Comparison of ENCODE assay signal across 8 cellular contexts in the genomic region with DNA sequence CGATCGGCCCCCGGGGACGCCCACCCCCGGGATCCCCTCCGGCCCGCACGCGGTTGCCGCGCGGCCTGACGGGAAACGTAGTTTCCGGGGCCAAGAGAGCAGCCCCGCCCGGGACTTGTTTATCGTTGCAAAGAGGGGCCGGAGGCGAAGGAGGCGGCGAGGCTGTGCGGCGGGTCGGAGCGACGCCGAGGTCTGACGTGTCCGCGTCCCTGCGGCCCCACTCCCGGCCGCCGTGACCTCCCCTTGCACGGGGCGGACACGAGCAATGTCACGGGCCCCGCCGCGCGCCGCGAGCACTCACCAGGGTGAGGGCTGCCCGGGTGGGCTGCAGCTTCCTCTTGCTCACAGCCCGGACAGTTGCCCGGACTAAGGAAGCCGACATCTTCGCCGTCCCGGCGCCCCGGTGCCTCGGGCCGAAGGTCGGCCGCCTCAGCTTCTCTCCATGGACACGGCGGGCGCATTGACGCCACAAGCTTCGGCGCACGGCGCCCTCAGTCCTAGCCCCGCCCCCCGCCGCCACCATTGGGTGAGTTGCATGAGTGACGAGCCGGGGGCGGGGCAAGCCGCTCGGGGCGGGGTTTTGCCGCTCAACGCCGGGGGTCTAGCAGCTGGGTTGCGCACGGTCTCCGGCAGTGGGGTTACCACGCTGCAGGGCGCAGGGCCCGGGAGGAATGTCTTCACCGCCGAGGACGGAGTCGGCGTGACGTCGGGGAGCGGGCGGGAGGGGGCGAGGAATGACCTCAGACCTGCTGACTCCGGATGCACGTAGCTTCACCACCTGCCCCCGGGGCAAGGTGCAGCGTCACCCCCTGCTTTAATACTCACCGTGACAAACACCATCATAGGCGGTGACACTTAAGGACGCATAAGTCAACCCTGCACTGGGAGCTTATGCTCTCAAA. TPM values are rescaled to one million over a fixed set of nuclear protein-coding genes. Genes with fewer than 3 reads are reported as not detected.
DNase-seq lines count a peak whose midpoint lies in the region; ATAC-seq and TF ChIP-seq lines count a peak whose summit lies in the region.

A gene (minus strand): TSS at position 462 of the 902 bp plus-strand sequence. CDS start 80 bp downstream, at position 382.

- no peaks in the 10 kb centered on the region for H3K9me3 Mint-ChIP-seq in activated naive CD4-positive, alpha-beta T cell treated with anti-CD3 and anti-CD28 coated beads, Interleukin-2, amount 50 U/mL, for 72 hours

- 0 to 1% methylated on average over 19 to 82 of the region's 101 CpGs for WGBS in testis, 2 donors

- peaks cover 12 to 14% of the 10 kb centered on the region in 2 donors for H3K36me3 Mint-ChIP-seq in activated naive CD4-positive, alpha-beta T cell treated with anti-CD3 and anti-CD28 coated beads, Interleukin-2, amount 50 U/mL, for 72 hours

- TF ChIP-seq POLR2A in testis (IDR thresholded peaks at IDR 0.05): peak; percentile 68

- peak within 1 kb of the TSS; percentile 83 for H3K27ac ChIP-seq in osteoblast (ENCODE audit: low read depth, low read length)
- H3K27ac ChIP-seq in testis: peak within 1 kb of the TSS; percentile 93 to 99

- H3K27me3 ChIP-seq in osteoblast (ENCODE audit: insufficient read depth, low read length) (no peaks in the 10 kb centered on the region), testis (no peaks in the 10 kb centered on the region)

- H3K36me3 ChIP-seq in osteoblast (ENCODE audit: insufficient read depth, low read length) (no peaks in the 10 kb centered on the region), testis (ENCODE audit: low read depth, missing control alignments) (no peaks in the 10 kb centered on the region)

- H3K4me3 ChIP-seq in osteoblast (ENCODE audit: insufficient read depth, low read length) (peak within 1 kb of the TSS; percentile 79), testis (peak within 1 kb of the TSS; percentile 91 to 96)

- H3K4me2 ChIP-seq in osteoblast (ENCODE audit: insufficient read depth, low read length): peak within 1 kb of the TSS; percentile 83

- no peaks in the 10 kb centered on the region for H4K20me1 ChIP-seq in osteoblast (ENCODE audit: insufficient read depth, low read length)

- peak within 1 kb of the TSS; percentile 88 to 94 for H3K27ac Mint-ChIP-seq in activated naive CD4-positive, alpha-beta T cell treated with anti-CD3 and anti-CD28 coated beads, Interleukin-2, amount 50 U/mL, for 72 hours

- peaks cover 16% of the 10 kb centered on the region for H3K4me1 ChIP-seq in osteoblast (ENCODE audit: insufficient read depth, low read length)
- peaks cover 17% of the 10 kb centered on the region for H3K4me1 ChIP-seq in testis

- H2AFZ ChIP-seq in osteoblast (ENCODE audit: low read length): peak within 1 kb of the TSS; percentile 86

- ATAC-seq in HG02610 (IDR thresholded peaks at IDR 0.05; ENCODE audit: unreplicated experiment): peak; percentile 82
- peak; percentile 85 to 87 for ATAC-seq in activated naive CD4-positive, alpha-beta T cell treated with anti-CD3 and anti-CD28 coated beads, Interleukin-2, amount 50 U/mL, for 72 hours

- DNase-seq in GM10266 (ENCODE audit: extremely low spot score) (peak; percentile 90), NCI-H1092 (lab: John Stamatoyannopoulos, UW) (peak; percentile 91), SKM-1 (lab: John Stamatoyannopoulos, UW; ENCODE audit: unreplicated experiment) (peak; percentile 25), glomerular endothelial cell (ENCODE audit: extremely low read depth, low read depth, low spot score) (peak; percentile 10), osteoblast (ENCODE audit: insufficient read length, low spot score, missing footprints) (peak; percentile 95), testis (peak; percentile 98)
- peak; percentile 92 to 96 for DNase-seq in activated naive CD4-positive, alpha-beta T cell treated with anti-CD3 and anti-CD28 coated beads, Interleukin-2, amount 50 U/mL, for 72 hours (ENCODE audit: low spot score in 2 of 2)

- TF ChIP-seq CTCF in GM10266 (IDR thresholded peaks at IDR 0.05; ENCODE audit: control insufficient read depth, insufficient read depth, low read depth, missing control alignments) (no peak), osteoblast (IDR thresholded peaks at IDR 0.05; ENCODE audit: extremely low read depth, low read depth, low read length) (no peak), testis (IDR thresholded peaks at IDR 0.05) (no peak)

- intact Hi-C loops in testis (cut with DNase I; ENCODE audit: low total_unique reads): no loop called here

- H3K9me3 ChIP-seq in osteoblast (ENCODE audit: low read depth, low read length): no peaks in the 10 kb centered on the region
- H3K9me3 ChIP-seq in testis: no peaks in the 10 kb centered on the region

- peaks cover 38% of the 10 kb centered on the region for H3K79me2 ChIP-seq in osteoblast (ENCODE audit: insufficient read depth, low read length)

RNA-seq across cellular contexts. Expression of the gene that starts here (rescaled TPM):
- 10 to 100 TPM; 19.4 to 23.6 TPM for total RNA-seq in activated naive CD4-positive, alpha-beta T cell treated with anti-CD3 and anti-CD28 coated beads, Interleukin-2, amount 50 U/mL, for 72 hours
- total RNA-seq in glomerular endothelial cell (18.8 and 28.9 TPM in 2 replicates), osteoblast (33.6 and 34.7 TPM in 2 replicates), testis (10 to 100 TPM; 40.9 to 48.3 TPM)
- polyA plus RNA-seq in testis (ENCODE audit: insufficient read depth, low read depth, low replicate concordance): 66.2 TPM

Comparison
In these comparisons a context has a peak if more than half of its experiments do, and no peak if none do; other contexts are left out.
1. Peak in every context shown above with its lines: DNase-seq, ATAC-seq, H3K4me3 ChIP-seq and H3K27ac ChIP-seq.
2. DNase-seq: peak in every context shown above with its lines; median percentile 98 in testis; 95 in osteoblast; 94 in activated naive CD4-positive, alpha-beta T cell treated with anti-CD3 and anti-CD28 coated beads, Interleukin-2, amount 50 U/mL, for 72 hours; 91 in NCI-H1092; 90 in GM10266; 25 in SKM-1; 10 in glomerular endothelial cell.